8 cellular contexts compared by ENCODE assay signal in genomic region chr16:55691771-55692170, GRCh38. TPM values are rescaled to one million over a fixed set of nuclear protein-coding genes. Genes with fewer than 3 reads are reported as not detected.
"Had no signal": no experiment of that assay in that cellular context is flagged by ENCODE, and none has a peak within 500 bp of the region (broad histone marks: within the 10 kb centered on the region; RNA-seq: fewer than 3 reads in every experiment).

No MANE protein-coding gene starts in this region.

- FAIRE-seq: G401.6, GM12878, GM12892, GM18507, GM19239 had no signal

- DNase-seq: GDM1, GF-D8 had no signal

- ATAC-seq: GM12878 had no signal

- H3K4me3 ChIP-seq: GM12878 had no signal

RNA-seq across cellular contexts. Expression of gene SLC6A2, which starts 36.0 kb away (rescaled TPM):
- total RNA-seq: G401, GM12878 had no signal
- polyA plus RNA-seq: GM12878 had no signal
